8 cellular contexts compared by ENCODE assay signal in genomic region chr22:50474711-50475651, GRCh38. TPM values are rescaled to one million over a fixed set of nuclear protein-coding genes. Genes with fewer than 3 reads are reported as not detected.
DNase-seq lines count a peak whose midpoint lies in the region; ATAC-seq and TF ChIP-seq lines count a peak whose summit lies in the region.

Gene SBF1 (minus strand): TSS chr22:50475035. CDS start chr22:50474840, 195 bp downstream.

- peaks cover 9 to 41% (median 24%) of the 10 kb centered on the region in 4 donors for H3K4me1 ChIP-seq in liver (ENCODE audit: control insufficient read depth in 4 of 4, insufficient read depth in 4 of 4, low read length in 3 of 4)

- H3K4me3 ChIP-seq in dorsolateral prefrontal cortex (peak within 1 kb of the TSS; percentile 53 to 97 (median 86)), liver (ENCODE audit: low read depth in 1 of 3, low read length in 3 of 3) (peak within 1 kb of the TSS; percentile 65 to 84 (median 72))

- intact Hi-C loops in dorsolateral prefrontal cortex (cut with DNase I), result loop anchor here in 1 of 2 donors (5.0 to 10.0 kb wide), 3 partner anchors 32 to 200 kb away; partner anchors contain the start of genes LMF2, MAPK11, NCAPH2 and PPP6R2

- peaks cover 4% of the 10 kb centered on the region for H3K27me3 Mint-ChIP-seq in activated CD4-positive, alpha-beta memory T cell treated with anti-CD3 and anti-CD28 coated beads, Interleukin-2, amount 10 ng/mL, durations not matched to agents 7 days and 5 days

- H3K27me3 ChIP-seq in dorsolateral prefrontal cortex (peaks cover 0 to 14% (median under 1%) of the 10 kb centered on the region in 45 donors), liver (ENCODE audit: control insufficient read depth in 4 of 4, insufficient read depth in 4 of 4, low read length in 3 of 4) (no peaks in the 10 kb centered on the region)

- peaks cover 0 to 1% (median 0%) of the 10 kb centered on the region in 4 donors for H3K36me3 ChIP-seq in liver (ENCODE audit: control insufficient read depth in 4 of 4, insufficient read depth in 3 of 4, low read depth in 1 of 4, low read length in 3 of 4)

- ATAC-seq in GM19043 (IDR thresholded peaks at IDR 0.05; ENCODE audit: low read depth, unreplicated experiment) (peak; percentile 62), HG03442 (IDR thresholded peaks at IDR 0.05; ENCODE audit: unreplicated experiment) (peak; percentile 70)

- DNase-seq in AG20443 (ENCODE audit: low spot score) (peak; percentile 100), NCI-H774 (lab: John Stamatoyannopoulos, UW) (peak; percentile 71), dorsolateral prefrontal cortex (peak; percentile 84 to 96 (median 92))
- peak; percentile 91 for DNase-seq in activated CD4-positive, alpha-beta memory T cell treated with anti-CD3 and anti-CD28 coated beads, Interleukin-2, amount 10 ng/mL, durations not matched to agents 7 days and 5 days
- DNase-seq in stimulated activated CD4-positive, alpha-beta T cell treated with anti-CD3 and anti-CD28 coated beads, Interleukin-2, amount 100 ng/mL, for 48 hours, result peak; percentile 82 to 88

- H3K27ac Mint-ChIP-seq in activated CD4-positive, alpha-beta memory T cell treated with anti-CD3 and anti-CD28 coated beads, Interleukin-2, amount 10 ng/mL, durations not matched to agents 7 days and 5 days, result peak within 1 kb of the TSS; percentile 97

- H3K4me3 Mint-ChIP-seq in activated CD4-positive, alpha-beta memory T cell treated with anti-CD3 and anti-CD28 coated beads, Interleukin-2, amount 10 ng/mL, durations not matched to agents 7 days and 5 days, result peak within 1 kb of the TSS; percentile 92

- CTCF ChIA-PET in activated CD4-positive, alpha-beta memory T cell treated with anti-CD3 and anti-CD28 coated beads, Interleukin-2, amount 10 ng/mL, durations not matched to agents 7 days and 5 days (lab: Charles Lee), result interaction anchor here (2.5 kb wide), 1 partner anchor 51 kb away, joined by 18 read pairs; the partner anchor contains the start of gene SCO2

- POLR2A ChIA-PET in activated CD4-positive, alpha-beta memory T cell treated with anti-CD3 and anti-CD28 coated beads, Interleukin-2, amount 10 ng/mL, durations not matched to agents 7 days and 5 days (lab: Charles Lee), result interaction anchor here (0.7 to 2.7 kb wide), 4 partner anchors 23 to 148 kb away, joined by 3 to 13 read pairs (median 4); partner anchors contain the start of genes DENND6B, LMF2 and NCAPH2

- no peak for TF ChIP-seq RAD21 in liver (IDR thresholded peaks at IDR 0.05)

- peak within 1 kb of the TSS in 1 of 2 donors; percentile 79 for H3K9ac ChIP-seq in liver (ENCODE audit: low read depth in 1 of 2, low read length in 2 of 2)

- H3K9me3 ChIP-seq in liver (ENCODE audit: control insufficient read depth in 4 of 4, low read length in 3 of 4), result no peaks in the 10 kb centered on the region

- WGBS in liver, result 3% methylated on average over 97 of the region's 97 CpGs

- peaks cover 22% of the 10 kb centered on the region for H3K36me3 Mint-ChIP-seq in activated CD4-positive, alpha-beta memory T cell treated with anti-CD3 and anti-CD28 coated beads, Interleukin-2, amount 10 ng/mL, durations not matched to agents 7 days and 5 days (ENCODE audit: low read depth)

- peak within 1 kb of the TSS in 56 of 59 donors; percentile 16 to 95 (median 75) for H3K27ac ChIP-seq in dorsolateral prefrontal cortex
- peak within 1 kb of the TSS; percentile 42 to 61 for H3K27ac ChIP-seq in liver (ENCODE audit: low read depth in 1 of 2, low read length in 2 of 2)

- H3K9me3 Mint-ChIP-seq in activated CD4-positive, alpha-beta memory T cell treated with anti-CD3 and anti-CD28 coated beads, Interleukin-2, amount 10 ng/mL, durations not matched to agents 7 days and 5 days, result no peaks in the 10 kb centered on the region

- peaks cover 51% of the 10 kb centered on the region for H3K4me1 Mint-ChIP-seq in activated CD4-positive, alpha-beta memory T cell treated with anti-CD3 and anti-CD28 coated beads, Interleukin-2, amount 10 ng/mL, durations not matched to agents 7 days and 5 days

- TF ChIP-seq CTCF in dorsolateral prefrontal cortex (IDR thresholded peaks at IDR 0.05 in 54 of 56, conservative IDR thresholded peaks at IDR 0.05 in 2 of 56; ENCODE audit: low read depth in 1 of 56, partially characterized antibody in 56 of 56) (peak in 8 of 56 donors; percentile 8 to 32 (median 14)), liver (IDR thresholded peaks at IDR 0.05; ENCODE audit: low read depth, low read length, missing input control) (no peak)

TF ChIP-seq in liver, 16 proteins besides CTCF, POLR2A, EP300 and RAD21:
- TF ChIP-seq TAF1 (conservative IDR thresholded peaks at IDR 0.05) (no peak), SP1 (IDR thresholded peaks at IDR 0.05) (peak; percentile 51)

RNA-seq across cellular contexts. Expression of gene SBF1, which starts in this region (rescaled TPM):
- total RNA-seq in activated CD4-positive, alpha-beta memory T cell treated with anti-CD3 and anti-CD28 coated beads, Interleukin-2, amount 10 ng/mL, durations not matched to agents 7 days and 5 days, result 100 to 1,000 TPM; 181 to 196 TPM
- 100 to 1,000 TPM; 163 to 302 (median 210) TPM for total RNA-seq in dorsolateral prefrontal cortex
- 10 to 100 TPM; 21.8 to 37.6 TPM for total RNA-seq in liver
- polyA plus RNA-seq in liver, result 10 to 100 TPM in 1 of 2 donors, 1 to 10 TPM in 1; 8.3 to 11.0 TPM

Comparison
In these comparisons a context has a peak if more than half of its experiments do, and no peak if none do; other contexts are left out.
1. Peak in every context shown above with its lines: DNase-seq, ATAC-seq, H3K4me3 ChIP-seq and H3K27ac ChIP-seq.
2. RNA of gene SBF1 (total RNA-seq): 163 to 302 TPM in dorsolateral prefrontal cortex and 181 to 196 TPM in activated CD4-positive, alpha-beta memory T cell treated with anti-CD3 and anti-CD28 coated beads, Interleukin-2, amount 10 ng/mL, durations not matched to agents 7 days and 5 days; 21.8 to 37.6 TPM in liver; every median in the first group is over 4 times any median in the second.